8 cellular contexts compared by ENCODE assay signal in genomic region chr5:174323878-174324281, GRCh38.
DNase-seq lines count a peak whose midpoint lies in the region; ATAC-seq and TF ChIP-seq lines count a peak whose summit lies in the region.

No MANE protein-coding gene starts in this region.

- CTCF ChIA-PET in MCF 10A (lab: Yijun Ruan, JAX): interaction anchor here (0.5 to 5.0 kb wide), 10 partner anchors 12 to 1627 kb away, joined by 3 to 27 read pairs (median 4); partner anchors contain the start of gene NSG2

- ATAC-seq in HG02610 (IDR thresholded peaks at IDR 0.05; ENCODE audit: unreplicated experiment) (peak; percentile 85), GM18873 (IDR thresholded peaks at IDR 0.05; ENCODE audit: low FRiP score, unreplicated experiment) (no peak)

- no peak overlapping the region for H3K4me3 ChIP-seq in breast epithelium
- H3K4me3 ChIP-seq in epithelial cell of esophagus (ENCODE audit: low read length): no peak overlapping the region

- DNase-seq in MCF 10A (ENCODE audit: unreplicated experiment) (peak; percentile 47), breast epithelium (ENCODE audit: low spot score in 2 of 2) (no peak), NCI-H526 treated with DMSO at 0.1 percent for 48 hours (lab: John Stamatoyannopoulos, UW) (peak; percentile 25), epithelial cell of esophagus (ENCODE audit: low read depth) (peak; percentile 27), substantia nigra (lab: John Stamatoyannopoulos, UW) (peak in 37 of 49 donors; percentile 1 to 82 (median 29))
- DNase-seq in stimulated activated naive CD4-positive, alpha-beta T cell treated with Interleukin-2 at 50 U/mL for 16 hours (lab: John Stamatoyannopoulos, UW): no peak

- no peaks in the 10 kb centered on the region for H3K4me1 ChIP-seq in breast epithelium

- BruUV-seq in MCF 10A (replicated peaks; lab: Mats Ljungman, UMichigan): no TSS peak

- H3K36me3 ChIP-seq in breast epithelium: no peaks in the 10 kb centered on the region

- no peaks in the 10 kb centered on the region for H3K36me3 Mint-ChIP-seq in MCF 10A (ENCODE audit: insufficient read depth, unreplicated experiment)

- no peak for TF ChIP-seq POLR2A in breast epithelium (IDR thresholded peaks at IDR 0.05)

- H3K27me3 ChIP-seq in breast epithelium: peaks cover 0 to 43% of the 10 kb centered on the region in 2 donors

- H3K27me3 Mint-ChIP-seq in MCF 10A (ENCODE audit: insufficient read depth, unreplicated experiment): peaks cover 62% of the 10 kb centered on the region

- peaks cover 20% of the 10 kb centered on the region for H3K4me1 Mint-ChIP-seq in MCF 10A (ENCODE audit: insufficient read depth, unreplicated experiment)

- no peak overlapping the region for H3K4me3 Mint-ChIP-seq in MCF 10A (ENCODE audit: unreplicated experiment)

- no peak overlapping the region for H3K27ac ChIP-seq in breast epithelium
- no peak overlapping the region for H3K27ac ChIP-seq in substantia nigra (ENCODE audit: low read depth, low read length, poor library complexity, severe bottlenecking)

- TF ChIP-seq CTCF in MCF 10A (IDR thresholded peaks at IDR 0.05; ENCODE audit: unreplicated experiment) (no peak), breast epithelium (IDR thresholded peaks at IDR 0.05) (no peak), epithelial cell of esophagus (IDR thresholded peaks at IDR 0.05; ENCODE audit: insufficient read depth, low read depth, low read length, missing control alignments) (no peak)

- no peak overlapping the region for H3K27ac Mint-ChIP-seq in MCF 10A (ENCODE audit: low read depth, unreplicated experiment)

- peaks cover 3% of the 10 kb centered on the region for H3K9me3 Mint-ChIP-seq in MCF 10A (ENCODE audit: unreplicated experiment)

- intact Hi-C loops in MCF 10A (cut with micrococcal nuclease) (no loop called here), breast epithelium (cut with DNase I; ENCODE audit: low total_unique reads) (no loop called here)

- H3K9me3 ChIP-seq in breast epithelium: no peaks in the 10 kb centered on the region

- POLR2A ChIA-PET in MCF 10A (lab: Yijun Ruan, JAX): interaction anchor here (0.7 kb wide), 2 partner anchors 12 to 438 kb away, joined by 3 to 4 read pairs; no protein-coding TSS in a partner anchor

Comparison
In these comparisons a context has a peak if more than half of its experiments do, and no peak if none do; other contexts are left out.
1. DNase-seq: peak in MCF 10A (single experiment), NCI-H526 treated with DMSO at 0.1 percent for 48 hours (single experiment), epithelial cell of esophagus (single experiment) and substantia nigra (37 of 49); none in breast epithelium (0 of 2) and stimulated activated naive CD4-positive, alpha-beta T cell treated with Interleukin-2 at 50 U/mL for 16 hours (single experiment).